In the genomic region with DNA sequence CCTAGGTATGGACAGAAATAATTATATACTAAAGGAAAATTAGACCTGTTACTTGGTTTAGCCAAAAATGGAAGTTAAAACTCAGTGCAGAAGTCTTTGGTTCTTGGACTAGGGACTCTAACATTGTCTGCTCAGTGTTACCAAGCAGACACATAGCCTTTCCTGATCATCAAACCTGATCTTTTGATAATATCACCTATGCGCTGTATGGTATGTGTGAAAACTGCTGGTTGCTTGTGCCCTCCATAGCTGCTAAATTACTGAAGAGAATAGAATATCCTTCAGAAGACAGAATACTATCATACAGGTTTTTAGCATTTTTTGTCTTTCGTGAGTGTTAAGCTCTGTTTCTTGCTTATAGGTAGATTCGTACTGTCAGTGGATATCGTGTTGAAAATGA, we compare ENCODE assay signal across 13 cellular contexts.
"Had no signal": no experiment of that assay in that cellular context is flagged by ENCODE, and none has a peak within 500 bp of the region (broad histone marks: within the 10 kb centered on the region; RNA-seq: fewer than 3 reads in every experiment).

No MANE protein-coding gene starts in this region.

- ATAC-seq: activated CD4-positive, alpha-beta T cell treated with anti-CD3 and anti-CD28 coated beads for 36 hours; activated CD8-positive, alpha-beta T cell treated with anti-CD3 and anti-CD28 coated beads, Interleukin-2, amount 10 ng/mL, durations not matched to agents 7 days and 5 days; esophagus mucosa; left colon; naive thymus-derived CD8-positive, alpha-beta T cell had no signal

- H3K4me3 ChIP-seq: lung had no signal

- FAIRE-seq: endometrium had no signal

- H3K27ac ChIP-seq: WERI-Rb-1 had no signal

- H3K36me3 ChIP-seq: WERI-Rb-1 had no signal

- DNase-seq: activated CD4-positive, alpha-beta T cell treated with anti-CD3 and anti-CD28 coated beads for 36 hours; activated CD8-positive, alpha-beta memory T cell treated with anti-CD3 and anti-CD28 coated beads, Interleukin-2, amount 50 U/mL, for 48 hours; activated CD8-positive, alpha-beta T cell treated with anti-CD3 and anti-CD28 coated beads, Interleukin-2, amount 10 ng/mL, durations not matched to agents 7 days and 5 days; activated naive CD4-positive, alpha-beta T cell; glutamatergic neuron; left colon; naive thymus-derived CD8-positive, alpha-beta T cell; stimulated activated CD4-positive, alpha-beta T cell treated with anti-CD3 and anti-CD28 coated beads, Interleukin-15, amount 100 ng/mL, for 24 hours; stimulated activated CD4-positive, alpha-beta T cell treated with anti-CD3 and anti-CD28 coated beads, Interleukin-4, amount 100 ng/mL, for 24 hours; WERI-Rb-1 had no signal
